Comparison of ENCODE assay signal across 21 cellular contexts in the genomic region with DNA sequence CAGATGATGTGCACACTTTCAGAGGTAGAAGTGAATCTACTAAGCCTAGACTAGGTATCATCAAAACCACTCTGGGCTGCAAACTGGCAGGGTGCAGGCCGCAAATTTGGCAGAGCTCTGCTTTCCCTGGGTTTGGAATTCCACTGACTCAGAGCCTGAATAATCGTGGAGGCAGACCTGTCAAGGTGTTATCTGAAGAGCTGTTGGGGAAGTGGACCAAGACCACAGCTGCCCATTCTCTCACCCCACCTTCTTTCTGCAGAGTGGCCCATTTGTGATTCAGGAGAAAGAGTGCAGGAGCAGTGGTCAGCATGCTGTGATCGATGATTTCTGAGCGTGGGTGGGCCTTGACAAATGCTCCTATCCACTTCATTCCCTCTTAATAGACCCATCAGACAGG. TPM values are rescaled to one million over a fixed set of nuclear protein-coding genes. Genes with fewer than 3 reads are reported as not detected.
A peak's percentile ranks its signal among the peaks of the same experiment; 100 is the strongest.
DNase-seq lines count a peak whose midpoint lies in the region; ATAC-seq and TF ChIP-seq lines count a peak whose summit lies in the region.
"Had no signal": no experiment of that assay in that cellular context is flagged by ENCODE, and none has a peak within 500 bp of the region (broad histone marks: within the 10 kb centered on the region; RNA-seq: fewer than 3 reads in every experiment).

No MANE protein-coding gene starts in this region.

- H3K9me3 ChIP-seq in body of pancreas (no peaks in the 10 kb centered on the region), lung (ENCODE audit: control insufficient read depth in 2 of 2, insufficient read depth in 1 of 2, low read length in 1 of 2) (no peaks in the 10 kb centered on the region), H9 (ENCODE audit: control insufficient read depth, low read depth, low read length) (no peaks in the 10 kb centered on the region)
- H3K9me3 ChIP-seq: BE2C, BLaER1, Caco-2 had no signal

- no peak overlapping the region for H2BK5ac ChIP-seq in H9 (ENCODE audit: insufficient read length, low read length)

- H3K79me2 ChIP-seq in H9 (ENCODE audit: insufficient read depth, low read length): no peaks in the 10 kb centered on the region

- H3K18ac ChIP-seq in H9 (ENCODE audit: insufficient read length, low read depth, low read length): no peak overlapping the region

- WGBS in body of pancreas, 2 donors: 38 to 39% methylated on average over 3 to 4 of the region's 4 CpGs
- WGBS in lung, 2 donors: 77 to 87% methylated on average over 4 of the region's 4 CpGs
- WGBS in H9 (ENCODE audit: extremely low coverage, insufficient read length, low lambda C conversion rate): no CpG with 5 or more reads among the region's 4 CpGs

- no peak overlapping the region for H2BK20ac ChIP-seq in H9 (ENCODE audit: low read depth, low read length, poor library complexity, severe bottlenecking)

- no peak overlapping the region for H3K23ac ChIP-seq in H9 (ENCODE audit: insufficient read length, low read depth, low read length)

- H2BK120ac ChIP-seq in H9 (ENCODE audit: low read depth, low read length, poor library complexity, severe bottlenecking): no peak overlapping the region

- H2AFZ ChIP-seq in H9 (ENCODE audit: low read length): no peak overlapping the region

- H2BK12ac ChIP-seq in H9 (ENCODE audit: insufficient read length, low read depth, low read length): no peak overlapping the region

- H3K4me3 ChIP-seq in body of pancreas (no peak overlapping the region), lung (no peak overlapping the region)
- H3K4me3 ChIP-seq: BLaER1, GM12878 had no signal

- H3K4me1 Mint-ChIP-seq in H9: peaks cover 9 to 12% of the 10 kb centered on the region in 2 experiments
- H3K4me1 Mint-ChIP-seq: CD14-positive monocyte; CD4-positive, CD25-positive, alpha-beta regulatory T cell had no signal

- intact Hi-C loops in body of pancreas (cut with DNase I) (no loop called here), sciatic nerve (cut with DNase I) (no loop called here)

- H3K14ac ChIP-seq in H9 (ENCODE audit: insufficient read depth, low read length): no peak overlapping the region

- H2AK5ac ChIP-seq in H9 (ENCODE audit: insufficient read length, low read length): no peak overlapping the region

- DNase-seq in G401 (ENCODE audit: low spot score) (peak; percentile 46), body of pancreas (peak; percentile 57 to 82 (median 64)), lung (ENCODE audit: low spot score) (peak; percentile 4), H9 (no peak), sciatic nerve (ENCODE audit: low spot score) (no peak)
- DNase-seq: 8988T; ACHN; BE2C; C1 segment of cervical spinal cord; Caco-2; Calu3; CD4-positive, CD25-positive, alpha-beta regulatory T cell; CD8-positive, alpha-beta T cell; DMS79 treated with DMSO at 0.1 percent for 48 hours; GDM1 had no signal

- no peak overlapping the region for H3K4me2 ChIP-seq in H9 (ENCODE audit: insufficient read depth, insufficient read length, low read length)
- H3K4me2 ChIP-seq: BLaER1 had no signal

- no peak overlapping the region for H4K5ac ChIP-seq in H9 (ENCODE audit: insufficient read length, low read depth, low read length)

- no peaks in the 10 kb centered on the region for H4K20me1 ChIP-seq in H9 (ENCODE audit: control insufficient read depth, insufficient read depth, insufficient read length)
- H4K20me1 ChIP-seq: BLaER1 had no signal

- no peak overlapping the region for H3K27ac Mint-ChIP-seq in H9
- H3K27ac Mint-ChIP-seq: CD4-positive, CD25-positive, alpha-beta regulatory T cell; CD8-positive, alpha-beta T cell had no signal

- no peak overlapping the region for H4K91ac ChIP-seq in H9 (ENCODE audit: insufficient read length, low read depth, low read length)

- H3T11ph ChIP-seq in H9 (ENCODE audit: low read length): no peak overlapping the region

- no peak overlapping the region for H3K27ac ChIP-seq in body of pancreas
- no peak overlapping the region for H3K27ac ChIP-seq in lung (ENCODE audit: low read depth in 1 of 2, low read length in 1 of 2)
- H3K27ac ChIP-seq in H9 (ENCODE audit: insufficient read length, low read depth, low read length): no peak overlapping the region
- H3K27ac ChIP-seq: BLaER1 had no signal

- no peak overlapping the region for H3K9ac ChIP-seq in H9 (ENCODE audit: extremely low read depth, insufficient read length, low read length)
- H3K9ac ChIP-seq: BLaER1 had no signal

- no peaks in the 10 kb centered on the region for H3K9me3 Mint-ChIP-seq in H9
- H3K9me3 Mint-ChIP-seq: CD8-positive, alpha-beta T cell had no signal

- no peaks in the 10 kb centered on the region for H3K23me2 ChIP-seq in H9 (ENCODE audit: insufficient read length, low read depth, low read length, poor library complexity, severe bottlenecking)

- no peak for TF ChIP-seq CTCF in body of pancreas (IDR thresholded peaks at IDR 0.05)
- TF ChIP-seq CTCF in lung (IDR thresholded peaks at IDR 0.05; ENCODE audit: control extremely low read depth, extremely low read depth): no peak
- TF ChIP-seq CTCF in H9 (conservative IDR thresholded peaks at IDR 0.05): no peak

- H3K4me1 ChIP-seq in body of pancreas (peaks cover 11% of the 10 kb centered on the region), lung (ENCODE audit: control insufficient read depth in 2 of 2, insufficient read depth in 2 of 2, low read length in 2 of 2) (peaks cover 0 to 1% of the 10 kb centered on the region in 2 donors), H9 (ENCODE audit: insufficient read depth, low read length) (no peaks in the 10 kb centered on the region)
- H3K4me1 ChIP-seq: BE2C, BLaER1, Caco-2 had no signal

- no peaks in the 10 kb centered on the region for H3K27me3 Mint-ChIP-seq in H9 (ENCODE audit: low read depth)
- H3K27me3 Mint-ChIP-seq: CD4-positive, CD25-positive, alpha-beta regulatory T cell had no signal

- H3K4ac ChIP-seq in H9 (ENCODE audit: low read depth, low read length): no peak overlapping the region

- H3K36me3 ChIP-seq in body of pancreas (replicated peaks in 1 of 2; ENCODE audit: insufficient read depth in 1 of 2, low read depth in 2 of 2) (no peaks in the 10 kb centered on the region), lung (ENCODE audit: control insufficient read depth in 2 of 2, insufficient read depth in 2 of 2, low read length in 2 of 2) (no peaks in the 10 kb centered on the region)
- H3K36me3 ChIP-seq: BE2C, BLaER1 had no signal

- H3K79me1 ChIP-seq in H9 (ENCODE audit: insufficient read depth, low read depth, low read length, poor library complexity, severe bottlenecking): no peaks in the 10 kb centered on the region

- no peak overlapping the region for H3K56ac ChIP-seq in H9 (ENCODE audit: insufficient read length, low read depth, low read length)

- H3K27me3 ChIP-seq in body of pancreas (no peaks in the 10 kb centered on the region), lung (ENCODE audit: control insufficient read depth, insufficient read depth) (no peaks in the 10 kb centered on the region), H9 (ENCODE audit: insufficient read depth, low read length) (no peaks in the 10 kb centered on the region)
- H3K27me3 ChIP-seq: BE2C, BLaER1 had no signal

- in situ Hi-C loops in G401 (cut with HindIII; ENCODE audit: low sequenced_read_pairs): no loop called here

- ATAC-seq in body of pancreas (peak; percentile 73), lung (ENCODE audit: insufficient read depth, low FRiP score) (no peak), HG03442 (IDR thresholded peaks at IDR 0.05; ENCODE audit: unreplicated experiment) (no peak), sciatic nerve (no peak)
- ATAC-seq: CD8-positive, alpha-beta T cell; GM12878 had no signal

- no peak overlapping the region for H4K8ac ChIP-seq in H9 (replicated peaks; ENCODE audit: insufficient read length, low read depth, low read length)

- TF ChIP-seq POLR2A in body of pancreas (IDR thresholded peaks at IDR 0.05): no peak

- H3K36me3 Mint-ChIP-seq in H9 (ENCODE audit: insufficient read depth in 1 of 3, low read depth in 3 of 3): no peaks in the 10 kb centered on the region
- H3K36me3 Mint-ChIP-seq: CD14-positive monocyte; CD4-positive, CD25-positive, alpha-beta regulatory T cell; CD8-positive, alpha-beta T cell had no signal

- H3K4me3 Mint-ChIP-seq in H9: no peak overlapping the region
- H3K4me3 Mint-ChIP-seq: CD14-positive monocyte; CD4-positive, CD25-positive, alpha-beta regulatory T cell; CD8-positive, alpha-beta T cell had no signal

- no peak overlapping the region for H2BK15ac ChIP-seq in H9 (ENCODE audit: low read depth, low read length)

RNA-seq across cellular contexts. Expression of a gene that starts 45.8 kb away (rescaled TPM):
- total RNA-seq in G401 (2014; rRNA removed; shearing (Covaris generic)): 0.44 TPM in 1 of 2 replicates, not detected in the other
- under 1 TPM in 1 of 2 donors, not detected in 1; 0.26 TPM for total RNA-seq in body of pancreas
- total RNA-seq in lung: under 1 TPM in 1 of 2 donors, not detected in 1; 0.40 TPM
- polyA plus RNA-seq in lung: under 1 TPM in 1 of 2 donors, not detected in 1; 0.43 TPM
- total RNA-seq in H9 (2021): 4.7 and 5.6 TPM in 2 replicates
- 0.85 TPM for total RNA-seq in sciatic nerve
- total RNA-seq: A673; Caco-2; Calu3; CD4-positive, CD25-positive, alpha-beta regulatory T cell; CD8-positive, alpha-beta T cell; GM12878 had no signal
- polyA plus RNA-seq: AG04450; CD14-positive monocyte; CD4-positive, CD25-positive, alpha-beta regulatory T cell; GM12878 had no signal

RNA-seq across cellular contexts. Expression of a gene that starts 46.1 kb away (rescaled TPM):
- not detected in 2 replicates for total RNA-seq in G401 (2014; rRNA removed; shearing (Covaris generic))
- total RNA-seq in body of pancreas (not detected), lung (not detected), H9 (2021) (not detected in 2 replicates), sciatic nerve (not detected)
- not detected for polyA plus RNA-seq in lung
- total RNA-seq: A673; Caco-2; Calu3; CD4-positive, CD25-positive, alpha-beta regulatory T cell; CD8-positive, alpha-beta T cell; GM12878 had no signal
- polyA plus RNA-seq: AG04450; CD14-positive monocyte; CD4-positive, CD25-positive, alpha-beta regulatory T cell; GM12878 had no signal

Comparison
In these comparisons a context has a peak if more than half of its experiments do, and no peak if none do; other contexts are left out.
1. DNase-seq: peak in G401 (single experiment), body of pancreas (4 of 4) and lung (single experiment); none in H9 (single experiment) and sciatic nerve (single experiment).